In genomic region chr6:17707371-17707651, GRCh38 we compare ENCODE assay signal across 8 cellular contexts. TPM values are rescaled to one million over a fixed set of nuclear protein-coding genes. Genes with fewer than 3 reads are reported as not detected.
DNase-seq lines count a peak whose midpoint lies in the region; ATAC-seq, FAIRE-seq and TF ChIP-seq lines count a peak whose summit lies in the region.

No MANE protein-coding gene starts in this region.

- peaks cover 29% of the 10 kb centered on the region for H3K4me1 ChIP-seq in keratinocyte (ENCODE audit: control insufficient read depth, extremely low read depth, insufficient read depth, low read length)
- peaks cover 19 to 31% of the 10 kb centered on the region in 2 donors for H3K4me1 ChIP-seq in thoracic aorta (ENCODE audit: control insufficient read depth in 1 of 2, low read depth in 2 of 2)

- H3K4me2 ChIP-seq in keratinocyte (ENCODE audit: control insufficient read depth, extremely low read depth, insufficient read depth, low read depth, low read length): peak overlapping the region; percentile 89

- CTCF ChIA-PET in activated CD8-positive, alpha-beta memory T cell treated with anti-CD3 and anti-CD28 coated beads, Interleukin-2, amount 10 ng/mL, durations not matched to agents 7 days and 5 days (lab: Charles Lee): interaction anchor here (0.6 to 8.8 kb wide), 4 partner anchors 7 to 107 kb away, joined by 4 to 60 read pairs (median 12); partner anchors contain the start of gene FAM8A1

- no peaks in the 10 kb centered on the region for H3K36me3 ChIP-seq in keratinocyte (ENCODE audit: control insufficient read depth in 2 of 2, extremely low read depth in 1 of 2, insufficient read depth in 2 of 2, low read length in 2 of 2)
- H3K36me3 ChIP-seq in thoracic aorta: no peaks in the 10 kb centered on the region

- TF ChIP-seq CTCF in keratinocyte (optimal IDR thresholded peaks at IDR 0.05 in 1 of 3, IDR thresholded peaks at IDR 0.05 in 1 of 3, conservative IDR thresholded peaks at IDR 0.05 in 1 of 3; ENCODE audit: extremely low read depth in 1 of 3, insufficient read depth in 2 of 3, low read length in 3 of 3): no peak
- TF ChIP-seq CTCF in thoracic aorta (IDR thresholded peaks at IDR 0.05): no peak

- H3K9me1 ChIP-seq in keratinocyte (ENCODE audit: control insufficient read depth, extremely low read depth, insufficient read depth, low read length): no peaks in the 10 kb centered on the region

- no peaks in the 10 kb centered on the region for H3K27me3 Mint-ChIP-seq in activated CD8-positive, alpha-beta memory T cell treated with anti-CD3 and anti-CD28 coated beads, Interleukin-2, amount 10 ng/mL, durations not matched to agents 7 days and 5 days
- no peaks in the 10 kb centered on the region for H3K27me3 Mint-ChIP-seq in activated T-helper 17 cell treated with anti-CD3 and anti-CD28 coated beads, Interleukin-2, amount 50 U/mL, for 72 hours

- peaks cover 27% of the 10 kb centered on the region for H3K36me3 Mint-ChIP-seq in activated CD8-positive, alpha-beta memory T cell treated with anti-CD3 and anti-CD28 coated beads, Interleukin-2, amount 10 ng/mL, durations not matched to agents 7 days and 5 days
- peaks cover 55% of the 10 kb centered on the region for H3K36me3 Mint-ChIP-seq in activated T-helper 17 cell treated with anti-CD3 and anti-CD28 coated beads, Interleukin-2, amount 50 U/mL, for 72 hours (ENCODE audit: low read depth)

- H3K4me1 Mint-ChIP-seq in activated CD8-positive, alpha-beta memory T cell treated with anti-CD3 and anti-CD28 coated beads, Interleukin-2, amount 10 ng/mL, durations not matched to agents 7 days and 5 days: peaks cover 25% of the 10 kb centered on the region
- H3K4me1 Mint-ChIP-seq in activated T-helper 17 cell treated with anti-CD3 and anti-CD28 coated beads, Interleukin-2, amount 50 U/mL, for 72 hours: peaks cover 8% of the 10 kb centered on the region

- H3K27ac ChIP-seq in keratinocyte (ENCODE audit: control insufficient read depth, insufficient read depth, low read length) (peak overlapping the region; percentile 87), thoracic aorta (peak overlapping the region; percentile 98 to 100)

- H2AFZ ChIP-seq in keratinocyte (ENCODE audit: control insufficient read depth, low read length): peak overlapping the region; percentile 73

- H3K79me2 ChIP-seq in keratinocyte (ENCODE audit: control insufficient read depth, insufficient read depth, low read length): peaks cover 41% of the 10 kb centered on the region

- DNase-seq in activated CD8-positive, alpha-beta memory T cell treated with anti-CD3 and anti-CD28 coated beads, Interleukin-2, amount 10 ng/mL, durations not matched to agents 7 days and 5 days: no peak
- no peak for DNase-seq in activated CD8-positive, alpha-beta memory T cell treated with anti-CD3 and anti-CD28 coated beads, Interleukin-2, amount 50 U/mL, for 4 hours
- DNase-seq in keratinocyte (ENCODE audit: low read depth, low spot score) (no peak), thoracic aorta (ENCODE audit: low spot score) (no peak), cortex of kidney (lab: John Stamatoyannopoulos, UW) (no peak)

- peak overlapping the region; percentile 98 for H3K9ac ChIP-seq in keratinocyte (ENCODE audit: control insufficient read depth, extremely low read depth, insufficient read depth, low read length)

- ATAC-seq in activated CD8-positive, alpha-beta memory T cell treated with anti-CD3 and anti-CD28 coated beads, Interleukin-2, amount 10 ng/mL, durations not matched to agents 7 days and 5 days: no peak
- ATAC-seq in activated T-helper 17 cell treated with anti-CD3 and anti-CD28 coated beads, Interleukin-2, amount 50 U/mL, for 72 hours (replicated peaks): no peak
- ATAC-seq in thoracic aorta (ENCODE audit: insufficient number of reproducible peaks, low FRiP score, low read depth) (no peak), GM18868 (IDR thresholded peaks at IDR 0.05; ENCODE audit: unreplicated experiment) (no peak), HG03175 (IDR thresholded peaks at IDR 0.05; ENCODE audit: unreplicated experiment) (no peak)

- no peak for FAIRE-seq in keratinocyte (lab: Jason Lieb, UNC)

- H3K27me3 ChIP-seq in keratinocyte (ENCODE audit: control insufficient read depth, extremely low read depth, insufficient read depth, low read length) (no peaks in the 10 kb centered on the region), thoracic aorta (replicated peaks; ENCODE audit: insufficient read depth) (no peaks in the 10 kb centered on the region)

- H3K9me3 Mint-ChIP-seq in activated CD8-positive, alpha-beta memory T cell treated with anti-CD3 and anti-CD28 coated beads, Interleukin-2, amount 10 ng/mL, durations not matched to agents 7 days and 5 days (ENCODE audit: low read depth): no peaks in the 10 kb centered on the region
- no peaks in the 10 kb centered on the region for H3K9me3 Mint-ChIP-seq in activated T-helper 17 cell treated with anti-CD3 and anti-CD28 coated beads, Interleukin-2, amount 50 U/mL, for 72 hours

- peak overlapping the region; percentile 63 to 95 (median 81) for H3K4me3 ChIP-seq in keratinocyte (ENCODE audit: control insufficient read depth in 2 of 3, extremely low read depth in 1 of 3, insufficient read depth in 2 of 3, low read depth in 1 of 3, low read length in 3 of 3)
- H3K4me3 ChIP-seq in thoracic aorta: peak overlapping the region; percentile 99

- H3K27ac Mint-ChIP-seq in activated CD8-positive, alpha-beta memory T cell treated with anti-CD3 and anti-CD28 coated beads, Interleukin-2, amount 10 ng/mL, durations not matched to agents 7 days and 5 days: peak overlapping the region; percentile 90
- H3K27ac Mint-ChIP-seq in activated T-helper 17 cell treated with anti-CD3 and anti-CD28 coated beads, Interleukin-2, amount 50 U/mL, for 72 hours: peak overlapping the region; percentile 95

- peak overlapping the region; percentile 80 for H3K4me3 Mint-ChIP-seq in activated CD8-positive, alpha-beta memory T cell treated with anti-CD3 and anti-CD28 coated beads, Interleukin-2, amount 10 ng/mL, durations not matched to agents 7 days and 5 days
- H3K4me3 Mint-ChIP-seq in activated T-helper 17 cell treated with anti-CD3 and anti-CD28 coated beads, Interleukin-2, amount 50 U/mL, for 72 hours: peak overlapping the region; percentile 90

- dilution Hi-C loops in keratinocyte (cut with MboI; ENCODE audit: extremely low pct_ligation_motif_present, low sequenced_read_pairs): no loop called here

- H3K9me3 ChIP-seq in keratinocyte (ENCODE audit: control insufficient read depth, low read depth, low read length) (no peaks in the 10 kb centered on the region), thoracic aorta (no peaks in the 10 kb centered on the region)

- peaks cover 6% of the 10 kb centered on the region for H4K20me1 ChIP-seq in keratinocyte (ENCODE audit: control insufficient read depth, extremely low read depth, insufficient read depth, low read length)

RNA-seq across cellular contexts. Expression of gene NUP153, which starts 0.6 kb away (rescaled TPM):
- 10 to 100 TPM; 83.8 to 97.9 TPM for total RNA-seq in activated CD8-positive, alpha-beta memory T cell treated with anti-CD3 and anti-CD28 coated beads, Interleukin-2, amount 10 ng/mL, durations not matched to agents 7 days and 5 days
- 10 to 100 TPM; 79.5 to 83.7 TPM for total RNA-seq in activated T-helper 17 cell treated with anti-CD3 and anti-CD28 coated beads, Interleukin-2, amount 50 U/mL, for 72 hours
- 20.9 to 29.0 TPM (median 27.6 TPM) in 3 replicates for polyA plus RNA-seq in keratinocyte
- 6.4 TPM for polyA plus RNA-seq in keratinocyte (2011; ENCODE audit: low read depth)
- polyA plus RNA-seq in keratinocyte (2011; cell fraction: cytosol; rRNA removed): 12.0 and 24.5 TPM in 2 replicates
- polyA plus RNA-seq in keratinocyte (2011; cell fraction: nucleus; rRNA removed): 37.2 and 42.7 TPM in 2 replicates
- 15.4 and 22.2 TPM in 2 replicates for polyA plus RNA-seq in keratinocyte (2012; ENCODE audit: low replicate concordance)
- polyA minus RNA-seq in keratinocyte: 22.5 to 46.2 TPM (median 32.9 TPM) in 3 replicates
- 18.8 TPM for polyA minus RNA-seq in keratinocyte (2011; cell fraction: cytosol; rRNA and poly(A)+ RNA removed)
- polyA minus RNA-seq in keratinocyte (2011; cell fraction: nucleus; rRNA and poly(A)+ RNA removed): 34.7 and 54.9 TPM in 2 replicates
- 10 to 100 TPM; 31.5 to 44.6 TPM for total RNA-seq in thoracic aorta
